9 cellular contexts compared by ENCODE assay signal in genomic region chr22:43007519-43008102, GRCh38. TPM values are rescaled to one million over a fixed set of nuclear protein-coding genes. Genes with fewer than 3 reads are reported as not detected.
DNase-seq lines count a peak whose midpoint lies in the region; ATAC-seq and TF ChIP-seq lines count a peak whose summit lies in the region.
"Had no signal": no experiment of that assay in that cellular context is flagged by ENCODE, and none has a peak within 500 bp of the region (broad histone marks: within the 10 kb centered on the region; RNA-seq: fewer than 3 reads in every experiment).

No MANE protein-coding gene starts in this region.

- H3K27ac ChIP-seq in thyroid gland (peak overlapping the region; percentile 41 to 78 (median 76)), suprapubic skin (no peak overlapping the region)
- H3K27ac ChIP-seq: C4-2B had no signal

- H3K4me1 ChIP-seq in thyroid gland: peaks cover 45 to 70% of the 10 kb centered on the region in 2 donors
- H3K4me1 ChIP-seq in suprapubic skin: peaks cover 61% of the 10 kb centered on the region

- no peaks in the 10 kb centered on the region for H3K9me3 Mint-ChIP-seq in activated CD8-positive, alpha-beta T cell treated with anti-CD3 and anti-CD28 coated beads for 36 hours
- H3K9me3 Mint-ChIP-seq in activated CD8-positive, alpha-beta T cell treated with anti-CD3 and anti-CD28 coated beads, Interleukin-2, amount 10 ng/mL, durations not matched to agents 7 days and 5 days (ENCODE audit: insufficient read depth): no peaks in the 10 kb centered on the region
- no peaks in the 10 kb centered on the region for H3K9me3 Mint-ChIP-seq in activated T-helper 17 cell treated with anti-CD3 and anti-CD28 coated beads, Interleukin-2, amount 50 U/mL, for 72 hours

- H3K4me1 Mint-ChIP-seq in activated CD8-positive, alpha-beta T cell treated with anti-CD3 and anti-CD28 coated beads for 36 hours (ENCODE audit: low read depth): peaks cover 45% of the 10 kb centered on the region
- H3K4me1 Mint-ChIP-seq in activated CD8-positive, alpha-beta T cell treated with anti-CD3 and anti-CD28 coated beads, Interleukin-2, amount 10 ng/mL, durations not matched to agents 7 days and 5 days (ENCODE audit: low read depth): peaks cover 39% of the 10 kb centered on the region
- H3K4me1 Mint-ChIP-seq in activated T-helper 17 cell treated with anti-CD3 and anti-CD28 coated beads, Interleukin-2, amount 50 U/mL, for 72 hours: peaks cover 14% of the 10 kb centered on the region

- H3K27ac Mint-ChIP-seq in activated CD8-positive, alpha-beta T cell treated with anti-CD3 and anti-CD28 coated beads for 36 hours: no peak overlapping the region
- H3K27ac Mint-ChIP-seq in activated CD8-positive, alpha-beta T cell treated with anti-CD3 and anti-CD28 coated beads, Interleukin-2, amount 10 ng/mL, durations not matched to agents 7 days and 5 days: no peak overlapping the region
- H3K27ac Mint-ChIP-seq in activated T-helper 17 cell treated with anti-CD3 and anti-CD28 coated beads, Interleukin-2, amount 50 U/mL, for 72 hours: peak overlapping the region; percentile 28

- intact Hi-C loops in activated CD8-positive, alpha-beta T cell treated with anti-CD3 and anti-CD28 coated beads for 36 hours (cut with micrococcal nuclease): no loop called here
- intact Hi-C loops in thyroid gland (cut with DNase I): no loop called here

- no peak overlapping the region for H3K4me3 Mint-ChIP-seq in activated CD8-positive, alpha-beta T cell treated with anti-CD3 and anti-CD28 coated beads for 36 hours
- H3K4me3 Mint-ChIP-seq in activated CD8-positive, alpha-beta T cell treated with anti-CD3 and anti-CD28 coated beads, Interleukin-2, amount 10 ng/mL, durations not matched to agents 7 days and 5 days: no peak overlapping the region
- no peak overlapping the region for H3K4me3 Mint-ChIP-seq in activated T-helper 17 cell treated with anti-CD3 and anti-CD28 coated beads, Interleukin-2, amount 50 U/mL, for 72 hours

- DNase-seq in activated CD8-positive, alpha-beta T cell treated with anti-CD3 and anti-CD28 coated beads for 36 hours: peak; percentile 50
- no peak for DNase-seq in activated CD8-positive, alpha-beta T cell treated with anti-CD3 and anti-CD28 coated beads, Interleukin-2, amount 10 ng/mL, durations not matched to agents 7 days and 5 days
- peak; percentile 72 for DNase-seq in iris pigment epithelial cell (ENCODE audit: low read depth)
- DNase-seq in thyroid gland: peak; percentile 74 to 81
- DNase-seq in H7: no peak
- DNase-seq in GM19238 (ENCODE audit: insufficient read length, low spot score): no peak
- no peak for DNase-seq in suprapubic skin (ENCODE audit: low spot score in 2 of 2)

- peak; percentile 76 for ATAC-seq in activated CD8-positive, alpha-beta T cell treated with anti-CD3 and anti-CD28 coated beads for 36 hours
- ATAC-seq in activated CD8-positive, alpha-beta T cell treated with anti-CD3 and anti-CD28 coated beads, Interleukin-2, amount 10 ng/mL, durations not matched to agents 7 days and 5 days: no peak
- peak; percentile 68 for ATAC-seq in activated T-helper 17 cell treated with anti-CD3 and anti-CD28 coated beads, Interleukin-2, amount 50 U/mL, for 72 hours (replicated peaks)

- H3K9me3 ChIP-seq in thyroid gland: no peaks in the 10 kb centered on the region
- H3K9me3 ChIP-seq in suprapubic skin: no peaks in the 10 kb centered on the region

- 42 to 44% methylated on average over 5 of the region's 5 CpGs for WGBS in thyroid gland, 2 donors
- WGBS in suprapubic skin: 67% methylated on average over 5 of the region's 5 CpGs

- H3K27me3 Mint-ChIP-seq in activated CD8-positive, alpha-beta T cell treated with anti-CD3 and anti-CD28 coated beads for 36 hours: no peaks in the 10 kb centered on the region
- no peaks in the 10 kb centered on the region for H3K27me3 Mint-ChIP-seq in activated CD8-positive, alpha-beta T cell treated with anti-CD3 and anti-CD28 coated beads, Interleukin-2, amount 10 ng/mL, durations not matched to agents 7 days and 5 days (ENCODE audit: low read depth)
- H3K27me3 Mint-ChIP-seq in activated T-helper 17 cell treated with anti-CD3 and anti-CD28 coated beads, Interleukin-2, amount 50 U/mL, for 72 hours: no peaks in the 10 kb centered on the region

- no peak for TF ChIP-seq CTCF in activated CD8-positive, alpha-beta T cell treated with anti-CD3 and anti-CD28 coated beads for 36 hours (IDR thresholded peaks at IDR 0.05)
- TF ChIP-seq CTCF in thyroid gland (IDR thresholded peaks at IDR 0.05): no peak
- TF ChIP-seq CTCF in suprapubic skin (IDR thresholded peaks at IDR 0.05): no peak

- H3K36me3 ChIP-seq in thyroid gland: no peaks in the 10 kb centered on the region
- no peaks in the 10 kb centered on the region for H3K36me3 ChIP-seq in H7 (replicated peaks; ENCODE audit: control insufficient read depth, insufficient read depth, low read length)
- no peaks in the 10 kb centered on the region for H3K36me3 ChIP-seq in suprapubic skin

- POLR2A ChIA-PET in activated CD8-positive, alpha-beta T cell treated with anti-CD3 and anti-CD28 coated beads for 36 hours (lab: Charles Lee): no interaction called here
- POLR2A ChIA-PET in activated CD8-positive, alpha-beta T cell treated with anti-CD3 and anti-CD28 coated beads, Interleukin-2, amount 10 ng/mL, durations not matched to agents 7 days and 5 days (lab: Charles Lee): interaction anchor here (0.7 kb wide), 1 partner anchor 207 kb away, joined by 5 read pairs; no protein-coding TSS in a partner anchor

- CTCF ChIA-PET in activated CD8-positive, alpha-beta T cell treated with anti-CD3 and anti-CD28 coated beads for 36 hours (lab: Charles Lee): interaction anchor here (1.6 kb wide), 1 partner anchor 17 kb away, joined by 3 read pairs; no protein-coding TSS in a partner anchor
- CTCF ChIA-PET in activated CD8-positive, alpha-beta T cell treated with anti-CD3 and anti-CD28 coated beads, Interleukin-2, amount 10 ng/mL, durations not matched to agents 7 days and 5 days (lab: Charles Lee): no interaction called here

- H3K36me3 Mint-ChIP-seq in activated CD8-positive, alpha-beta T cell treated with anti-CD3 and anti-CD28 coated beads for 36 hours (ENCODE audit: low read depth): peaks cover 3% of the 10 kb centered on the region
- H3K36me3 Mint-ChIP-seq in activated CD8-positive, alpha-beta T cell treated with anti-CD3 and anti-CD28 coated beads, Interleukin-2, amount 10 ng/mL, durations not matched to agents 7 days and 5 days (ENCODE audit: low read depth): peaks cover 3% of the 10 kb centered on the region
- H3K36me3 Mint-ChIP-seq in activated T-helper 17 cell treated with anti-CD3 and anti-CD28 coated beads, Interleukin-2, amount 50 U/mL, for 72 hours (ENCODE audit: low read depth): no peaks in the 10 kb centered on the region

- no peak overlapping the region for H3K4me3 ChIP-seq in thyroid gland (replicated peaks in 1 of 3)
- H3K4me3 ChIP-seq in H7 (ENCODE audit: insufficient read depth, low read depth, low read length): no peak overlapping the region
- H3K4me3 ChIP-seq in suprapubic skin: no peak overlapping the region

- TF ChIP-seq POLR2A in thyroid gland (IDR thresholded peaks at IDR 0.05) (peak in 1 of 2 donors; percentile 54), suprapubic skin (IDR thresholded peaks at IDR 0.05) (no peak)

- H3K27me3 ChIP-seq in thyroid gland: no peaks in the 10 kb centered on the region
- H3K27me3 ChIP-seq in H7 (ENCODE audit: control insufficient read depth, insufficient read depth, low read length): no peaks in the 10 kb centered on the region
- no peaks in the 10 kb centered on the region for H3K27me3 ChIP-seq in suprapubic skin

- no peak for TF ChIP-seq EP300 in suprapubic skin (IDR thresholded peaks at IDR 0.05)

RNA-seq across cellular contexts. Expression of gene PACSIN2, which starts 7.3 kb away (rescaled TPM):
- total RNA-seq in activated CD8-positive, alpha-beta T cell treated with anti-CD3 and anti-CD28 coated beads for 36 hours: 10 to 100 TPM; 33.5 to 35.7 TPM
- total RNA-seq in activated CD8-positive, alpha-beta T cell treated with anti-CD3 and anti-CD28 coated beads, Interleukin-2, amount 10 ng/mL, durations not matched to agents 7 days and 5 days: 10 to 100 TPM; 27.5 to 30.8 TPM
- 10 to 100 TPM; 22.9 to 26.3 TPM for total RNA-seq in activated T-helper 17 cell treated with anti-CD3 and anti-CD28 coated beads, Interleukin-2, amount 50 U/mL, for 72 hours
- total RNA-seq in thyroid gland (10 to 100 TPM; 75.4 to 90.1 (median 87.9) TPM), suprapubic skin (10 to 100 TPM; 38.9 to 74.8 (median 55.3) TPM)
- 60.1 and 63.1 TPM in 2 replicates for total RNA-seq in H7 (2014; rRNA removed; shearing (Covaris generic))

Comparison
In these comparisons a context has a peak if more than half of its experiments do, and no peak if none do; other contexts are left out.
1. DNase-seq: peak in activated CD8-positive, alpha-beta T cell treated with anti-CD3 and anti-CD28 coated beads for 36 hours (single experiment), iris pigment epithelial cell (single experiment) and thyroid gland (2 of 2); none in activated CD8-positive, alpha-beta T cell treated with anti-CD3 and anti-CD28 coated beads, Interleukin-2, amount 10 ng/mL, durations not matched to agents 7 days and 5 days (single experiment), H7 (single experiment), GM19238 (single experiment) and suprapubic skin (0 of 2).